ENCODE assay signal across 9 cellular contexts in the genomic region with DNA sequence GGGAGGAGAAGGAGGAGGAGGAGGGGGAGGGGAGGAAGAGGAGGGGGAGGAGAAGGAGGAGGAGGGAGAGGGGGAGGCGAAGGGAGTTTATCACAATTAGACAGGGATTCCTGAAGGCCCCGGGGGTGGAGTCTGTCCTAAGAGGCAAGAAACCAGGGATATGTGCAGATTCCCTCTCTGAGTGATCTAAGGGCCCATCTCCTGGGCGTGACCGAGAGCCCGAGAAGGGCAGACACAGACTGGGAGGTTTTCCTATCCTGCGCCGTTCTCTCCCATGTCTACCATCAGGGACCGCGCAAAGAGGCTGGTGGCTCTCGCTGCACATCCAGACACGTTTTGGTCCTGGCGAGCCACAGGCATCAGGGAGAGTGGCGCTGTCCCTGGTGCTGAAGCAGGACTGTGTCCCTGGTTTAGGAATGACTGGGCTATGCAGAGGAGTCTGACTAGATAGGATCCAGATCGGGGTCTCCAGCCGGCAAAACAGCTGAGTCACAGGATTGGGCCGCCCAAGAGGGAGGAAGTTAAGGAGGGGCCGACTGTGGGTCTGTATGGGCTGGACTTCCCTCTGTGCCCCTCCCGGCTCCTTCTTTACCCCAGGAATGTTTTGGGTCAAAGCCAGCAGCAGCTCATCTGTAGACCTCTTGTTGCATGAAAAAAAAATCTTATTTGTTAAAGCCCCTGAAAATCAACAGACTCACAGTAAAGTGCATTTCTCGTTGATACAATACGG. TPM values are rescaled to one million over a fixed set of nuclear protein-coding genes. Genes with fewer than 3 reads are reported as not detected.
DNase-seq lines count a peak whose midpoint lies in the region; ATAC-seq and FAIRE-seq lines count a peak whose summit lies in the region.
"Had no signal": no experiment of that assay in that cellular context is flagged by ENCODE, and none has a peak within 500 bp of the region (broad histone marks: within the 10 kb centered on the region; RNA-seq: fewer than 3 reads in every experiment).

No MANE protein-coding gene starts in this region.

- FAIRE-seq in GM19239 (lab: Jason Lieb, UNC), result no peak

- peak; percentile 93 for DNase-seq in ELF-1 (ENCODE audit: low read depth, low spot score)
- peak; percentile 70 for DNase-seq in MV-4-11 (lab: John Stamatoyannopoulos, UW)
- DNase-seq in activated T-cell treated with anti-CD3 and anti-CD28 coated beads, Interleukin-2, amount 50 U/mL, for 48 hours, result peak; percentile 65 to 68
- DNase-seq in left ventricle myocardium superior, result peak; percentile 85
- DNase-seq in sciatic nerve (ENCODE audit: low spot score), result peak; percentile 79
- DNase-seq in GM19239 (ENCODE audit: insufficient read length, low spot score), result no peak

- intact Hi-C loops in left ventricle myocardium superior (cut with micrococcal nuclease) (no loop called here), sciatic nerve (cut with DNase I) (no loop called here)

- ATAC-seq in left ventricle myocardium superior (peak; percentile 72), sciatic nerve (no peak), GM18520 (IDR thresholded peaks at IDR 0.05; ENCODE audit: unreplicated experiment) (no peak), HG03095 (IDR thresholded peaks at IDR 0.05; ENCODE audit: unreplicated experiment) (no peak)
- ATAC-seq: stimulated activated effector memory CD8-positive, alpha-beta T cell treated with anti-CD3 and anti-CD28 coated beads, Interleukin-12 subunit alpha, Interleukin-12 subunit beta, amount 100 ng/mL, for 72 hours had no signal

RNA-seq across cellular contexts. Expression of a gene that starts 17.9 kb away (rescaled TPM):
- total RNA-seq in left ventricle myocardium superior, result 10.7 TPM
- total RNA-seq in sciatic nerve, result 17.9 TPM

RNA-seq across cellular contexts. Expression of a gene that starts 21.7 kb away (rescaled TPM):
- 0.32 TPM for total RNA-seq in left ventricle myocardium superior
- total RNA-seq in sciatic nerve, result 2.4 TPM

RNA-seq across cellular contexts. Expression of a gene that starts 51.6 kb away (rescaled TPM):
- not detected for total RNA-seq in left ventricle myocardium superior
- total RNA-seq in sciatic nerve, result not detected
